14 cellular contexts compared by ENCODE assay signal in the genomic region with DNA sequence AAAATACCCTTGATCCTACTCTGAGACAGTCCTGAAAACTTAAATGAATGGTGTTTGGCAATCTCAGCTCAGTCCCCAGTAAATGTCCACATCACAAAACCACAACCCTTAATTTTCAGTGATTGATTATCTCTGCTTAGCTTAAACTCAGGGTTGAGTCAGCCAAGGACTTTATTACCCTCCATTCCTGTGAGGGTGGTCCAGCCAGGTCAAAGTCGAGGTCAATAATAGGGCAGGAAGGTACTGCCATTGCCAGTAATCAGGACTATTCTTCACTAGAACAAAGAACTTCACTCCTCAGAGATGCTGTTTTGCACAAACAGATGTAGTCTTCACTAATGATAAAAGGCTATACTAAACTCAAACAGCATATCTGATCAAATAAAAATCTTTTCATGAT.
"Had no signal": no experiment of that assay in that cellular context is flagged by ENCODE, and none has a peak within 500 bp of the region (broad histone marks: within the 10 kb centered on the region; RNA-seq: fewer than 3 reads in every experiment).

No MANE protein-coding gene starts in this region.

- H3K4me1 Mint-ChIP-seq: activated B cell treated with CpG ODN at 0.5 μM for 24 hours; activated CD4-positive, alpha-beta T cell treated with anti-CD3 and anti-CD28 coated beads, Interleukin-2, amount 10 ng/mL, durations not matched to agents 24 days and 14 days; activated T-helper 17 cell treated with anti-CD3 and anti-CD28 coated beads, Interleukin-2, amount 50 U/mL, for 72 hours had no signal

- H3K9me3 ChIP-seq: colonic mucosa, gastroesophageal sphincter, ovary, thyroid gland had no signal

- H3K27me3 Mint-ChIP-seq: activated B cell treated with CpG ODN at 0.5 μM for 24 hours; activated CD4-positive, alpha-beta T cell treated with anti-CD3 and anti-CD28 coated beads, Interleukin-2, amount 10 ng/mL, durations not matched to agents 24 days and 14 days; activated T-helper 17 cell treated with anti-CD3 and anti-CD28 coated beads, Interleukin-2, amount 50 U/mL, for 72 hours had no signal

- H3K4me3 ChIP-seq: colonic mucosa, gastroesophageal sphincter, ovary, thyroid gland had no signal

- H3K36me3 ChIP-seq: colonic mucosa, gastroesophageal sphincter, ovary, thyroid gland had no signal

- H3K4me1 ChIP-seq: colonic mucosa, gastroesophageal sphincter, thyroid gland had no signal

- H3K9me3 Mint-ChIP-seq: activated CD4-positive, alpha-beta T cell treated with anti-CD3 and anti-CD28 coated beads, Interleukin-2, amount 10 ng/mL, durations not matched to agents 24 days and 14 days; activated naive CD4-positive, alpha-beta T cell treated with anti-CD3 and anti-CD28 coated beads for 36 hours; activated T-helper 17 cell treated with anti-CD3 and anti-CD28 coated beads, Interleukin-2, amount 50 U/mL, for 72 hours had no signal

- H3K27ac ChIP-seq: colonic mucosa, epithelial cell of prostate, gastroesophageal sphincter, ovary, thyroid gland had no signal

- H3K27me3 ChIP-seq: colonic mucosa, gastroesophageal sphincter, ovary, thyroid gland had no signal

- H3K4me3 Mint-ChIP-seq: activated B cell treated with CpG ODN at 0.5 μM for 24 hours; activated CD4-positive, alpha-beta T cell treated with anti-CD3 and anti-CD28 coated beads, Interleukin-2, amount 10 ng/mL, durations not matched to agents 24 days and 14 days; activated naive CD4-positive, alpha-beta T cell treated with anti-CD3 and anti-CD28 coated beads for 36 hours; activated T-helper 17 cell treated with anti-CD3 and anti-CD28 coated beads, Interleukin-2, amount 50 U/mL, for 72 hours; T-helper 1 cell treated with Interleukin-12 subunit alpha and Interleukin-12 subunit beta and Interleukin-4 antibody, amounts not matched to agents 30 μg/mL and 1 μg/mL, for 36 hours had no signal

- ATAC-seq: activated T-helper 17 cell treated with anti-CD3 and anti-CD28 coated beads, Interleukin-2, amount 50 U/mL, for 72 hours; gastroesophageal sphincter; left lobe of liver; SK-N-SH treated with all-trans-retinoic acid at 6 μM for 48 hours had no signal

- DNase-seq: activated B cell treated with CpG ODN at 0.5 μM for 24 hours; activated CD4-positive, alpha-beta T cell treated with anti-CD3 and anti-CD28 coated beads, Interleukin-2, amount 10 ng/mL, durations not matched to agents 24 days and 14 days; activated naive CD4-positive, alpha-beta T cell treated with anti-CD3 and anti-CD28 coated beads for 36 hours; caudate nucleus; colonic mucosa; effector CD4-positive, alpha-beta T cell; ovary; thyroid gland had no signal

- H3K27ac Mint-ChIP-seq: activated B cell treated with CpG ODN at 0.5 μM for 24 hours; activated CD4-positive, alpha-beta T cell treated with anti-CD3 and anti-CD28 coated beads, Interleukin-2, amount 10 ng/mL, durations not matched to agents 24 days and 14 days; activated naive CD4-positive, alpha-beta T cell treated with anti-CD3 and anti-CD28 coated beads for 36 hours; activated T-helper 17 cell treated with anti-CD3 and anti-CD28 coated beads, Interleukin-2, amount 50 U/mL, for 72 hours; T-helper 1 cell treated with Interleukin-12 subunit alpha and Interleukin-12 subunit beta and Interleukin-4 antibody, amounts not matched to agents 30 μg/mL and 1 μg/mL, for 36 hours had no signal
